Comparison of ENCODE assay signal across 1 cellular context in the genomic region with DNA sequence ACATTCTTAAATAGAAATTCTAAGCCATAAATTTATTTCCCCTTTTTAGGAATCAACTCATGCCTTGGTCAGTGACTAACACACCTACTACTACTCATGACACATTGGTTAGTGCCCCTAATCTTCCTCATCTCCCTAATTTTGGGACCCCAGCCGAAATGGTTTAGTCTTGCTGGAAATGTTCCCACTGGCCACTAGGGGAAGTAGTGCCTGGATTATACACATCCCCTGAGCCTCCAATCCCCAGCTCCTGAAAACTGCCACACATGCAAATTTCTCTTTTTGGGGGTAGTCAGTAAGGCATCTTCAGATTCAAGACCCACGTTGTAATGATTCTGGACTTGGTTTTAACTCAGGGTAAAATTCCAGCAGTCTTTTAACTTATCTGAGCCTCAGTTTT.
TF ChIP-seq lines count a peak whose summit lies in the region.

No MANE protein-coding gene starts in this region.

TF ChIP-seq in GM23338, 12 proteins besides CTCF, POLR2A, EP300 and RAD21 (continued from another document):
- TF ChIP-seq, protein P1, sequence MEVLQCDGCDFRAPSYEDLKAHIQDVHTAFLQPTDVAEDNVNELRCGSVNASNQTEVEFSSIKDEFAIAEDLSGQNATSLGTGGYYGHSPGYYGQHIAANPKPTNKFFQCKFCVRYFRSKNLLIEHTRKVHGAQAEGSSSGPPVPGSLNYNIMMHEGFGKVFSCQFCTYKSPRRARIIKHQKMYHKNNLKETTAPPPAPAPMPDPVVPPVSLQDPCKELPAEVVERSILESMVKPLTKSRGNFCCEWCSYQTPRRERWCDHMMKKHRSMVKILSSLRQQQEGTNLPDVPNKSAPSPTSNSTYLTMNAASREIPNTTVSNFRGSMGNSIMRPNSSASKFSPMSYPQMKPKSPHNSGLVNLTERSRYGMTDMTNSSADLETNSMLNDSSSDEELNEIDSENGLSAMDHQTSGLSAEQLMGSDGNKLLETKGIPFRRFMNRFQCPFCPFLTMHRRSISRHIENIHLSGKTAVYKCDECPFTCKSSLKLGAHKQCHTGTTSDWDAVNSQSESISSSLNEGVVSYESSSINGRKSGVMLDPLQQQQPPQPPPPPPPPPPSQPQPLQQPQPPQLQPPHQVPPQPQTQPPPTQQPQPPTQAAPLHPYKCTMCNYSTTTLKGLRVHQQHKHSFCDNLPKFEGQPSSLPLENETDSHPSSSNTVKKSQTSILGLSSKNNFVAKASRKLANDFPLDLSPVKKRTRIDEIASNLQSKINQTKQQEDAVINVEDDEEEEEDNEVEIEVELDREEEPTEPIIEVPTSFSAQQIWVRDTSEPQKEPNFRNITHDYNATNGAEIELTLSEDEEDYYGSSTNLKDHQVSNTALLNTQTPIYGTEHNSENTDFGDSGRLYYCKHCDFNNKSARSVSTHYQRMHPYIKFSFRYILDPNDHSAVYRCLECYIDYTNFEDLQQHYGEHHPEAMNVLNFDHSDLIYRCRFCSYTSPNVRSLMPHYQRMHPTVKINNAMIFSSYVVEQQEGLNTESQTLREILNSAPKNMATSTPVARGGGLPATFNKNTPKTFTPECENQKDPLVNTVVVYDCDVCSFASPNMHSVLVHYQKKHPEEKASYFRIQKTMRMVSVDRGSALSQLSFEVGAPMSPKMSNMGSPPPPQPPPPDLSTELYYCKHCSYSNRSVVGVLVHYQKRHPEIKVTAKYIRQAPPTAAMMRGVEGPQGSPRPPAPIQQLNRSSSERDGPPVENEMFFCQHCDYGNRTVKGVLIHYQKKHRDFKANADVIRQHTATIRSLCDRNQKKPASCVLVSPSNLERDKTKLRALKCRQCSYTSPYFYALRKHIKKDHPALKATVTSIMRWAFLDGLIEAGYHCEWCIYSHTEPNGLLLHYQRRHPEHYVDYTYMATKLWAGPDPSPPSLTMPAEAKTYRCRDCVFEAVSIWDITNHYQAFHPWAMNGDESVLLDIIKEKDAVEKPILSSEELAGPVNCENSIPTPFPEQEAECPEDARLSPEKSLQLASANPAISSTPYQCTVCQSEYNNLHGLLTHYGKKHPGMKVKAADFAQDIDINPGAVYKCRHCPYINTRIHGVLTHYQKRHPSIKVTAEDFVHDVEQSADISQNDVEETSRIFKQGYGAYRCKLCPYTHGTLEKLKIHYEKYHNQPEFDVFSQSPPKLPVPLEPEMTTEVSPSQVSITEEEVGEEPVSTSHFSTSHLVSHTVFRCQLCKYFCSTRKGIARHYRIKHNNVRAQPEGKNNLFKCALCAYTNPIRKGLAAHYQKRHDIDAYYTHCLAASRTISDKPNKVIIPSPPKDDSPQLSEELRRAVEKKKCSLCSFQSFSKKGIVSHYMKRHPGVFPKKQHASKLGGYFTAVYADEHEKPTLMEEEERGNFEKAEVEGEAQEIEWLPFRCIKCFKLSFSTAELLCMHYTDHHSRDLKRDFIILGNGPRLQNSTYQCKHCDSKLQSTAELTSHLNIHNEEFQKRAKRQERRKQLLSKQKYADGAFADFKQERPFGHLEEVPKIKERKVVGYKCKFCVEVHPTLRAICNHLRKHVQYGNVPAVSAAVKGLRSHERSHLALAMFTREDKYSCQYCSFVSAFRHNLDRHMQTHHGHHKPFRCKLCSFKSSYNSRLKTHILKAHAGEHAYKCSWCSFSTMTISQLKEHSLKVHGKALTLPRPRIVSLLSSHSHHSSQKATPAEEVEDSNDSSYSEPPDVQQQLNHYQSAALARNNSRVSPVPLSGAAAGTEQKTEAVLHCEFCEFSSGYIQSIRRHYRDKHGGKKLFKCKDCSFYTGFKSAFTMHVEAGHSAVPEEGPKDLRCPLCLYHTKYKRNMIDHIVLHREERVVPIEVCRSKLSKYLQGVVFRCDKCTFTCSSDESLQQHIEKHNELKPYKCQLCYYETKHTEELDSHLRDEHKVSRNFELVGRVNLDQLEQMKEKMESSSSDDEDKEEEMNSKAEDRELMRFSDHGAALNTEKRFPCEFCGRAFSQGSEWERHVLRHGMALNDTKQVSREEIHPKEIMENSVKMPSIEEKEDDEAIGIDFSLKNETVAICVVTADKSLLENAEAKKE (CRISPR knock-in tag; IDR thresholded peaks at IDR 0.05), result no peak
- TF ChIP-seq CREB1 (CRISPR knock-in tag; IDR thresholded peaks at IDR 0.05; ENCODE audit: low read depth) (no peak), POLR2AphosphoS5 (IDR thresholded peaks at IDR 0.05; ENCODE audit: low read depth) (no peak), EZH2 (IDR thresholded peaks at IDR 0.05; ENCODE audit: low read depth, unreplicated experiment) (no peak)
